In genomic region chr4:71604785-71605184, GRCh38 we compare ENCODE assay signal across 14 cellular contexts.
A peak's percentile ranks its signal among the peaks of the same experiment; 100 is the strongest.
DNase-seq lines count a peak whose midpoint lies in the region; ATAC-seq and TF ChIP-seq lines count a peak whose summit lies in the region.
"Had no signal": no experiment of that assay in that cellular context is flagged by ENCODE, and none has a peak within 500 bp of the region (broad histone marks: within the 10 kb centered on the region; RNA-seq: fewer than 3 reads in every experiment).

No MANE protein-coding gene starts in this region.

- ATAC-seq in GM19463 (IDR thresholded peaks at IDR 0.05; ENCODE audit: unreplicated experiment) (peak; percentile 96), HG02885 (IDR thresholded peaks at IDR 0.05; ENCODE audit: poor library complexity, unreplicated experiment) (peak; percentile 99), HG03575 (IDR thresholded peaks at IDR 0.05; ENCODE audit: extremely low read depth, insufficient number of reproducible peaks, low FRiP score, unreplicated experiment) (peak; percentile 95), upper lobe of right lung (no peak), WTC11 (no peak)
- ATAC-seq: body of pancreas had no signal

- no peak overlapping the region for H3K27ac Mint-ChIP-seq in WTC11
- H3K27ac Mint-ChIP-seq: naive B cell; stimulated activated naive CD8-positive, alpha-beta T cell treated with anti-CD3 and anti-CD28 coated beads, Interleukin-15, Interleukin-2, amounts not matched to agents 100 ng/mL and 50 ng/mL, for 24 hours had no signal

- TF ChIP-seq CTCF in GM13977 (IDR thresholded peaks at IDR 0.05; ENCODE audit: extremely low read depth, insufficient read depth, missing control alignments) (no peak), upper lobe of right lung (IDR thresholded peaks at IDR 0.05) (no peak), WTC11 (IDR thresholded peaks at IDR 0.05) (no peak)

- H3K27ac ChIP-seq in upper lobe of right lung = no peak overlapping the region
- H3K27ac ChIP-seq: body of pancreas, epithelial cell of prostate had no signal

- H3K27me3 ChIP-seq in upper lobe of right lung = no peaks in the 10 kb centered on the region
- H3K27me3 ChIP-seq: body of pancreas had no signal

- CTCF ChIA-PET in WTC11 (lab: Charles Lee) = no interaction called here

- no peaks in the 10 kb centered on the region for H3K36me3 ChIP-seq in upper lobe of right lung

- peaks cover 10% of the 10 kb centered on the region for H3K36me3 Mint-ChIP-seq in WTC11

- H3K4me3 ChIP-seq in upper lobe of right lung = no peak overlapping the region
- H3K4me3 ChIP-seq: body of pancreas had no signal

- peak; percentile 15 for DNase-seq in GM13977 (ENCODE audit: low spot score)
- DNase-seq in upper lobe of right lung = no peak
- no peak for DNase-seq in GM03348 (ENCODE audit: low spot score)
- DNase-seq in WTC11 (ENCODE audit: low spot score) = no peak
- DNase-seq in NCI-H2107 (lab: John Stamatoyannopoulos, UW) = no peak
- DNase-seq: body of pancreas, naive B cell, NCI-H1105 treated with DMSO at 0.1 percent for 48 hours, T-helper 9 cell had no signal

- no peak overlapping the region for H3K4me3 Mint-ChIP-seq in WTC11
- H3K4me3 Mint-ChIP-seq: naive B cell; stimulated activated naive CD8-positive, alpha-beta T cell treated with anti-CD3 and anti-CD28 coated beads, Interleukin-15, Interleukin-2, amounts not matched to agents 100 ng/mL and 50 ng/mL, for 24 hours had no signal

- no peaks in the 10 kb centered on the region for H3K4me1 ChIP-seq in upper lobe of right lung

- H3K9me3 Mint-ChIP-seq in WTC11 = peaks cover 13% of the 10 kb centered on the region

- no peaks in the 10 kb centered on the region for H3K27me3 Mint-ChIP-seq in WTC11 (ENCODE audit: low read depth)

- in situ Hi-C loops in GM13977 (cut with MboI; ENCODE audit: low pct_unique_long_range_greater_than_20kb, low sequenced_read_pairs, unreplicated experiment) = no loop called here

- no peaks in the 10 kb centered on the region for H3K9me3 ChIP-seq in upper lobe of right lung
- H3K9me3 ChIP-seq: body of pancreas had no signal

- POLR2A ChIA-PET in WTC11 (lab: Charles Lee) = no interaction called here

- intact Hi-C loops in upper lobe of right lung (cut with DNase I) = no loop called here

- peaks cover 9% of the 10 kb centered on the region for H3K4me1 Mint-ChIP-seq in WTC11
- H3K4me1 Mint-ChIP-seq: naive B cell had no signal

TF ChIP-seq in WTC11, 78 proteins besides CTCF, POLR2A, EP300 and RAD21:
- TF ChIP-seq KAT7 (CRISPR knock-in tag; IDR thresholded peaks at IDR 0.05; ENCODE audit: borderline replicate concordance) (no peak), ZNF416 (CRISPR knock-in tag; IDR thresholded peaks at IDR 0.05) (no peak), NFATC4 (CRISPR knock-in tag; IDR thresholded peaks at IDR 0.05) (no peak), NR2C2 (CRISPR knock-in tag; IDR thresholded peaks at IDR 0.05) (no peak)

Comparison
In these comparisons a context has a peak if more than half of its experiments do, and no peak if none do; other contexts are left out.
1. ATAC-seq: peak in GM19463 (single experiment), HG02885 (single experiment) and HG03575 (single experiment); none in upper lobe of right lung (single experiment) and WTC11 (single experiment).